In genomic region chr3:125192190-125193035, GRCh38 we compare ENCODE assay signal across 12 cellular contexts. TPM values are rescaled to one million over a fixed set of nuclear protein-coding genes. Genes with fewer than 3 reads are reported as not detected.
DNase-seq lines count a peak whose midpoint lies in the region; ATAC-seq and TF ChIP-seq lines count a peak whose summit lies in the region.
"Had no signal": no experiment of that assay in that cellular context is flagged by ENCODE, and none has a peak within 500 bp of the region (broad histone marks: within the 10 kb centered on the region; RNA-seq: fewer than 3 reads in every experiment).

No MANE protein-coding gene starts in this region.

- H2AK9ac ChIP-seq in IMR-90 (replicated peaks; ENCODE audit: low read depth, low read length, poor library complexity), result peak overlapping the region; percentile 50

- intact Hi-C loops in IMR-90 (cut with micrococcal nuclease), result loop anchor here (10.0 kb wide), 1 partner anchor 268 kb away; no protein-coding TSS in a partner anchor
- intact Hi-C loops in sigmoid colon (cut with DNase I), result no loop called here

- peaks cover 4% of the 10 kb centered on the region; the same call in 1 of the 2 replicates for H4K20me1 ChIP-seq in IMR-90 (ENCODE audit: insufficient read depth, low read length)

- no TSS peak for BruUV-seq in IMR-90 (replicated peaks; lab: Mats Ljungman, UMichigan)

- dilution Hi-C loops in IMR-90 (cut with HindIII; ENCODE audit: low sequenced_read_pairs, unreplicated experiment), result no loop called here

- in situ Hi-C loops in IMR-90 (cut with MboI; ENCODE audit: low sequenced_read_pairs), result no loop called here

- H3K4me3 ChIP-seq in IMR-90 (ENCODE audit: insufficient read depth, low read depth, low read length), result no peak overlapping the region
- no peak overlapping the region for H3K4me3 ChIP-seq in sigmoid colon
- H3K4me3 ChIP-seq in effector memory CD4-positive, alpha-beta T cell (ENCODE audit: insufficient read depth, low read depth, low read length, poor library complexity, severe bottlenecking), result no peak overlapping the region
- H3K4me3 ChIP-seq: esophagus muscularis mucosa, SJCRH30 had no signal

- 0 out of 2 replicates have a peak overlapping the region, but pooled peaks have one; percentile 54 for H2BK20ac ChIP-seq in IMR-90 (ENCODE audit: low read depth, low read length)

- no peak overlapping the region for H4K5ac ChIP-seq in IMR-90 (ENCODE audit: low read depth, low read length)

- POLR2A ChIA-PET in IMR-90 (lab: Charles Lee; ENCODE audit: unreplicated experiment), result no interaction called here

- H3K14ac ChIP-seq in IMR-90 (replicated peaks; ENCODE audit: low read depth, low read length), result no peak overlapping the region

- 77% methylated on average over 2 of the region's 12 CpGs; no CpG with 5 or more reads in 1 of the 2 experiments for WGBS in IMR-90 (ENCODE audit: extremely low coverage in 2 of 2, insufficient read length in 1 of 2), 2 experiments
- WGBS in sigmoid colon, 2 donors, result 75 to 93% methylated on average over 12 of the region's 12 CpGs

- H2BK15ac ChIP-seq in IMR-90 (ENCODE audit: low read depth, low read length), result no peak overlapping the region; the same call in 2 of the 3 replicates

- no peak overlapping the region for H3K23ac ChIP-seq in IMR-90 (ENCODE audit: low read depth, low read length)

- TF ChIP-seq CTCF in IMR-90 (conservative IDR thresholded peaks at IDR 0.05; ENCODE audit: low read depth, low read length), result no peak
- TF ChIP-seq CTCF in sigmoid colon (IDR thresholded peaks at IDR 0.05), result no peak

- H4K91ac ChIP-seq in IMR-90 (ENCODE audit: insufficient read depth, low read depth, low read length), result no peak overlapping the region

- no peak overlapping the region for H2BK5ac ChIP-seq in IMR-90 (ENCODE audit: low read depth, low read length, poor library complexity, severe bottlenecking)

- no peak overlapping the region for H2AK5ac ChIP-seq in IMR-90 (ENCODE audit: low read depth, low read length)

- no peaks in the 10 kb centered on the region for H3K36me3 ChIP-seq in IMR-90 (ENCODE audit: control insufficient read depth, insufficient read depth, low read length)
- H3K36me3 ChIP-seq in sigmoid colon, result no peaks in the 10 kb centered on the region
- no peaks in the 10 kb centered on the region for H3K36me3 ChIP-seq in effector memory CD4-positive, alpha-beta T cell (ENCODE audit: control insufficient read depth, insufficient read depth, low read length)
- H3K36me3 ChIP-seq: esophagus muscularis mucosa, SJCRH30 had no signal

- no peak overlapping the region for H2BK120ac ChIP-seq in IMR-90 (ENCODE audit: low read depth, low read length)

- no peak overlapping the region; a peak in 1 of 4 replicates for H4K8ac ChIP-seq in IMR-90 (ENCODE audit: low read depth in 2 of 2, low read length in 2 of 2)

- no peaks in the 10 kb centered on the region for H3K79me1 ChIP-seq in IMR-90 (ENCODE audit: low read depth in 1 of 2, low read length in 2 of 2)

- H3K56ac ChIP-seq in IMR-90 (ENCODE audit: extremely low read depth, insufficient read depth, low read length), result no peak overlapping the region

- H2AFZ ChIP-seq in IMR-90 (replicated peaks; ENCODE audit: low read length, poor library complexity), result peak overlapping the region; percentile 1

- H3K4me2 ChIP-seq in IMR-90 (ENCODE audit: low read depth, low read length), result no peak overlapping the region

- CTCF ChIA-PET in IMR-90 (lab: Yijun Ruan, JAX), result no interaction called here

- H3K27me3 ChIP-seq in IMR-90 (ENCODE audit: control insufficient read depth, insufficient read depth, low read length) (0 out of 2 replicates have a peak, but pooled peaks cover 1% of the 10 kb centered on the region), sigmoid colon (no peaks in the 10 kb centered on the region)
- no peaks in the 10 kb centered on the region for H3K27me3 ChIP-seq in effector memory CD4-positive, alpha-beta T cell (replicated peaks; ENCODE audit: control insufficient read depth, insufficient read depth, low read length, poor library complexity, severe bottlenecking)
- H3K27me3 ChIP-seq: esophagus muscularis mucosa, SJCRH30 had no signal

- no peak for TF ChIP-seq EP300 in sigmoid colon (IDR thresholded peaks at IDR 0.05)

- no peak for TF ChIP-seq RAD21 in IMR-90 (IDR thresholded peaks at IDR 0.05; ENCODE audit: low read length)

- DNase-seq in IMR-90 (no peak), left kidney (ENCODE audit: low read depth, low spot score) (peak; percentile 27), NCI-H146 treated with DMSO at 0.1 percent for 48 hours (lab: John Stamatoyannopoulos, UW; ENCODE audit: unreplicated experiment) (no peak), sigmoid colon (no peak), ecto neural progenitor cell (ENCODE audit: low spot score) (no peak)
- no peak for DNase-seq in effector memory CD4-positive, alpha-beta T cell
- DNase-seq: activated naive CD4-positive, alpha-beta T cell treated with anti-CD3 and anti-CD28 coated beads for 36 hours; KG1; SJCRH30 had no signal

- H3K9me1 ChIP-seq in IMR-90 (ENCODE audit: insufficient read depth, low read length), result peaks cover 12% of the 10 kb centered on the region; the same call in 1 of the 2 replicates

- H3K27ac ChIP-seq in IMR-90 (ENCODE audit: insufficient read depth, low read length) (no peak overlapping the region), sigmoid colon (no peak overlapping the region)
- H3K27ac ChIP-seq in effector memory CD4-positive, alpha-beta T cell (ENCODE audit: insufficient read depth, low read length, poor library complexity, severe bottlenecking), result no peak overlapping the region
- H3K27ac ChIP-seq: esophagus muscularis mucosa, SJCRH30 had no signal

- H3K4ac ChIP-seq in IMR-90 (ENCODE audit: low read depth, low read length), result no peak overlapping the region; the same call in 1 of the 2 replicates

- ATAC-seq in GM18517 (IDR thresholded peaks at IDR 0.05; ENCODE audit: unreplicated experiment) (peak; percentile 55), GM21786 (IDR thresholded peaks at IDR 0.05; ENCODE audit: unreplicated experiment) (peak; percentile 58), IMR-90 (ENCODE audit: low read depth) (no peak)

- TF ChIP-seq POLR2A in IMR-90 (IDR thresholded peaks at IDR 0.05; ENCODE audit: low read depth, low read length) (no peak), sigmoid colon (IDR thresholded peaks at IDR 0.05) (no peak)

- H3K18ac ChIP-seq in IMR-90 (ENCODE audit: low read depth, low read length), result no peak overlapping the region

- peaks cover 17% of the 10 kb centered on the region for H3K4me1 ChIP-seq in IMR-90 (ENCODE audit: control insufficient read depth, insufficient read depth, low read length)
- no peaks in the 10 kb centered on the region for H3K4me1 ChIP-seq in sigmoid colon
- no peaks in the 10 kb centered on the region for H3K4me1 ChIP-seq in effector memory CD4-positive, alpha-beta T cell (ENCODE audit: control insufficient read depth, insufficient read depth, low read length, poor library complexity, severe bottlenecking)
- H3K4me1 ChIP-seq: esophagus muscularis mucosa, SJCRH30 had no signal

- H3K9ac ChIP-seq in IMR-90 (ENCODE audit: low read depth, low read length), result no peak overlapping the region

- H3K9me3 ChIP-seq in IMR-90 (ENCODE audit: control insufficient read depth, insufficient read depth, low read length) (no peaks in the 10 kb centered on the region; the same call in 1 of the 2 replicates), sigmoid colon (no peaks in the 10 kb centered on the region)
- no peaks in the 10 kb centered on the region for H3K9me3 ChIP-seq in effector memory CD4-positive, alpha-beta T cell (ENCODE audit: control insufficient read depth, low read length)
- H3K9me3 ChIP-seq: esophagus muscularis mucosa, SJCRH30 had no signal

TF ChIP-seq in IMR-90, 13 proteins besides CTCF, POLR2A, EP300 and RAD21:
- no peak for TF ChIP-seq RFX5 (IDR thresholded peaks at IDR 0.05; ENCODE audit: low read depth, low read length)
- TF ChIP-seq MAZ (IDR thresholded peaks at IDR 0.05; ENCODE audit: borderline replicate concordance, low read depth, low read length), result no peak
- no peak for TF ChIP-seq CEBPB (IDR thresholded peaks at IDR 0.05; ENCODE audit: low read depth, low read length)
- TF ChIP-seq MXI1 (IDR thresholded peaks at IDR 0.05; ENCODE audit: borderline replicate concordance, low read depth, low read length), result no peak
- no peak for TF ChIP-seq RCOR1 (IDR thresholded peaks at IDR 0.05; ENCODE audit: insufficient replicate concordance, low read length)
- no peak for TF ChIP-seq NFE2L2 (IDR thresholded peaks at IDR 0.05; ENCODE audit: low read depth, low read length)
- TF ChIP-seq, protein P1, sequence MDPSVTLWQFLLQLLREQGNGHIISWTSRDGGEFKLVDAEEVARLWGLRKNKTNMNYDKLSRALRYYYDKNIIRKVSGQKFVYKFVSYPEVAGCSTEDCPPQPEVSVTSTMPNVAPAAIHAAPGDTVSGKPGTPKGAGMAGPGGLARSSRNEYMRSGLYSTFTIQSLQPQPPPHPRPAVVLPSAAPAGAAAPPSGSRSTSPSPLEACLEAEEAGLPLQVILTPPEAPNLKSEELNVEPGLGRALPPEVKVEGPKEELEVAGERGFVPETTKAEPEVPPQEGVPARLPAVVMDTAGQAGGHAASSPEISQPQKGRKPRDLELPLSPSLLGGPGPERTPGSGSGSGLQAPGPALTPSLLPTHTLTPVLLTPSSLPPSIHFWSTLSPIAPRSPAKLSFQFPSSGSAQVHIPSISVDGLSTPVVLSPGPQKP (IDR thresholded peaks at IDR 0.05; ENCODE audit: borderline replicate concordance, low read depth, low read length), result no peak
- TF ChIP-seq SMC3 (IDR thresholded peaks at IDR 0.05; ENCODE audit: low read depth, low read length), result no peak
- TF ChIP-seq USF2 (IDR thresholded peaks at IDR 0.05; ENCODE audit: low read depth, low read length), result no peak
- no peak for TF ChIP-seq CHD1 (IDR thresholded peaks at IDR 0.05; ENCODE audit: low read depth, low read length)
- no peak for TF ChIP-seq BHLHE40 (IDR thresholded peaks at IDR 0.05; ENCODE audit: low read depth, low read length)

RNA-seq across cellular contexts. Expression of gene SLC12A8, which starts 20.1 kb away (rescaled TPM):
- total RNA-seq in IMR-90 (2012; rRNA removed) (1.9 and 2.2 TPM in 2 replicates), sigmoid colon (under 1 TPM in 1 of 4 donors, not detected in 3; 0.33 TPM)
- polyA plus RNA-seq in IMR-90 (2012; rRNA removed) (3.5 and 4.3 TPM in 2 replicates), sigmoid colon (1 to 10 TPM; 1.6 to 6.3 (median 1.8) TPM)
- polyA plus RNA-seq in IMR-90 (2012; cell fraction: cytosol; rRNA removed), result 3.6 and 5.2 TPM in 2 replicates
- polyA plus RNA-seq in IMR-90 (2012; cell fraction: nucleus; rRNA removed; ENCODE audit: low replicate concordance), result 10.1 and 12.4 TPM in 2 replicates
